ENCODE assay signal across 16 cellular contexts in the genomic region with DNA sequence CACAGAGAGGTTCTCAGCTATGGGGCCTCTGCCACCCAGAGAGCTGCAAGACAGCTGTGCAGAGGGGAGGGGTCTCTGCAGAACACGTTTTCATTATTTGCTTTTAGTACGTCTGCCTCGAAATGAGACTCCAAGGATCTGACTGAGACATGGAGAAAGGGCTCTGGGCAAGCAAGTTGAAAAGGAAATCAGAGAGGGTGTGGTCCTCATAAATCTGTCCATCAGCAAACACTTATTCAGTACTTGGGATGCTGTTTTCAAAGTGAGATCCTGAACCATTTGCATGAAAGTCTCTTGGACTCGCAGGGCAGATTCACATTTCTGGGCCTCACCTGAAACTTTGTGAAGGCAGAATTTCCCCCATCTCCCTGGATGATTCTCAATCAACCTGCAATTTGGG.
A peak's percentile ranks its signal among the peaks of the same experiment; 100 is the strongest.
DNase-seq lines count a peak whose midpoint lies in the region; ATAC-seq and TF ChIP-seq lines count a peak whose summit lies in the region.
"Had no signal": no experiment of that assay in that cellular context is flagged by ENCODE, and none has a peak within 500 bp of the region (broad histone marks: within the 10 kb centered on the region; RNA-seq: fewer than 3 reads in every experiment).

No MANE protein-coding gene starts in this region.

- H3K27me3 ChIP-seq in skeletal muscle tissue (ENCODE audit: control insufficient read depth in 3 of 3, insufficient read depth in 3 of 3, low read length in 3 of 3), result no peaks in the 10 kb centered on the region

- TF ChIP-seq POLR2A in erythroblast (IDR thresholded peaks at IDR 0.05; ENCODE audit: low read length), result no peak

- peak; percentile 67 for ATAC-seq in left colon
- ATAC-seq: A549; CD8-positive, alpha-beta T cell; HepG2 had no signal

- no peak for DNase-seq in HEK293T (ENCODE audit: extremely low spot score)
- peak; percentile 40 for DNase-seq in NCI-H69 (lab: John Stamatoyannopoulos, UW)
- DNase-seq in left colon, result no peak
- DNase-seq in NCI-H2196 (lab: John Stamatoyannopoulos, UW; ENCODE audit: unreplicated experiment), result no peak
- no peak for DNase-seq in cerebellar cortex (ENCODE audit: low spot score)
- no peak for DNase-seq in erythroblast (lab: John Stamatoyannopoulos, UW)
- DNase-seq: CD8-positive, alpha-beta T cell; COR-L47; DND-41; GDM1; GOT3; H9; HFFc6 had no signal

- H3K4me1 ChIP-seq in skeletal muscle tissue (ENCODE audit: control insufficient read depth in 3 of 3, insufficient read depth in 3 of 3, low read length in 3 of 3), result peaks cover 20 to 48% (median 30%) of the 10 kb centered on the region in 3 donors

- no peaks in the 10 kb centered on the region for H3K9me3 ChIP-seq in skeletal muscle tissue (ENCODE audit: control insufficient read depth in 3 of 3, low read length in 3 of 3)
- H3K9me3 ChIP-seq: A549 had no signal

- H3K36me3 ChIP-seq in skeletal muscle tissue (ENCODE audit: control insufficient read depth in 3 of 3, insufficient read depth in 3 of 3, low read length in 3 of 3), result no peaks in the 10 kb centered on the region

- peak overlapping the region in 2 of 3 donors; percentile 5 to 44 for H3K9ac ChIP-seq in skeletal muscle tissue (ENCODE audit: low read depth in 1 of 3, low read length in 3 of 3)

- POLR2A ChIA-PET in HEK293T (lab: Yijun Ruan, JAX), result no interaction called here

- no peak overlapping the region for H3K27ac ChIP-seq in skeletal muscle tissue (ENCODE audit: low read depth, low read length)
- H3K27ac ChIP-seq: A549 had no signal

- intact Hi-C loops in left colon (cut with DNase I, micrococcal nuclease), result no loop called here

- CTCF ChIA-PET in HEK293T (lab: Yijun Ruan, JAX), result interaction anchor here (0.8 kb wide), 1 partner anchor 21 kb away, joined by 6 read pairs; no protein-coding TSS in a partner anchor

- no peak overlapping the region for H3K4me3 ChIP-seq in skeletal muscle tissue (ENCODE audit: low read length in 3 of 3)
- H3K4me3 ChIP-seq: A549 had no signal

TF ChIP-seq in HEK293T, 16 proteins besides CTCF, POLR2A, EP300 and RAD21:
- TF ChIP-seq NFRKB (IDR thresholded peaks at IDR 0.05), result no peak
- TF ChIP-seq, protein P1, sequence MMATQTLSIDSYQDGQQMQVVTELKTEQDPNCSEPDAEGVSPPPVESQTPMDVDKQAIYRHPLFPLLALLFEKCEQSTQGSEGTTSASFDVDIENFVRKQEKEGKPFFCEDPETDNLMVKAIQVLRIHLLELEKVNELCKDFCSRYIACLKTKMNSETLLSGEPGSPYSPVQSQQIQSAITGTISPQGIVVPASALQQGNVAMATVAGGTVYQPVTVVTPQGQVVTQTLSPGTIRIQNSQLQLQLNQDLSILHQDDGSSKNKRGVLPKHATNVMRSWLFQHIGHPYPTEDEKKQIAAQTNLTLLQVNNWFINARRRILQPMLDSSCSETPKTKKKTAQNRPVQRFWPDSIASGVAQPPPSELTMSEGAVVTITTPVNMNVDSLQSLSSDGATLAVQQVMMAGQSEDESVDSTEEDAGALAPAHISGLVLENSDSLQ (IDR thresholded peaks at IDR 0.05), result peak; percentile 78
